Comparison of ENCODE assay signal across 8 cellular contexts in genomic region chr19:56595548-56595899, GRCh38. TPM values are rescaled to one million over a fixed set of nuclear protein-coding genes. Genes with fewer than 3 reads are reported as not detected.
DNase-seq lines count a peak whose midpoint lies in the region; ATAC-seq, FAIRE-seq and TF ChIP-seq lines count a peak whose summit lies in the region.

No MANE protein-coding gene starts in this region.

- DNase-seq in AG10803 (ENCODE audit: low read depth), result no peak
- peak; percentile 22 for DNase-seq in activated CD8-positive, alpha-beta T cell treated with anti-CD3 and anti-CD28 coated beads, Interleukin-2, amount 10 ng/mL, durations not matched to agents 7 days and 5 days
- DNase-seq in stomach, result no peak
- no peak for DNase-seq in RCC 7860 (ENCODE audit: low spot score)
- no peak for DNase-seq in NCI-H1092 treated with DMSO at 0.1 percent for 48 hours (lab: John Stamatoyannopoulos, UW)

- no peak for TF ChIP-seq POLR2A in stomach (IDR thresholded peaks at IDR 0.05)

- POLR2A ChIA-PET in activated CD8-positive, alpha-beta T cell treated with anti-CD3 and anti-CD28 coated beads, Interleukin-2, amount 10 ng/mL, durations not matched to agents 7 days and 5 days (lab: Charles Lee), result interaction anchor here (0.6 to 0.7 kb wide), 3 partner anchors 12 to 57 kb away, joined by 3 to 4 read pairs (median 3); partner anchors contain the start of gene ZNF470

- no peak for FAIRE-seq in RCC 7860 (lab: Jason Lieb, UNC)

- H3K27ac ChIP-seq in stomach, result peak overlapping the region; percentile 49 to 84 (median 73)

- H3K4me3 ChIP-seq in AG10803 (ENCODE audit: low read length), result peak overlapping the region; percentile 96
- H3K4me3 ChIP-seq in iPS-18c (ENCODE audit: insufficient read depth, low read depth, low read length), result peak overlapping the region; percentile 82
- H3K4me3 ChIP-seq in stomach, result peak overlapping the region; percentile 94 to 97 (median 97)

- peaks cover 14% of the 10 kb centered on the region for H3K4me1 Mint-ChIP-seq in activated CD8-positive, alpha-beta T cell treated with anti-CD3 and anti-CD28 coated beads, Interleukin-2, amount 10 ng/mL, durations not matched to agents 7 days and 5 days (ENCODE audit: low read depth)

- CTCF ChIA-PET in activated CD8-positive, alpha-beta T cell treated with anti-CD3 and anti-CD28 coated beads, Interleukin-2, amount 10 ng/mL, durations not matched to agents 7 days and 5 days (lab: Charles Lee), result no interaction called here

- TF ChIP-seq EP300 in stomach (IDR thresholded peaks at IDR 0.05), result no peak

- H3K4me3 Mint-ChIP-seq in activated CD8-positive, alpha-beta T cell treated with anti-CD3 and anti-CD28 coated beads, Interleukin-2, amount 10 ng/mL, durations not matched to agents 7 days and 5 days, result peak overlapping the region; percentile 86

- H3K36me3 ChIP-seq in stomach, result peaks cover under 1 to 24% (median 10%) of the 10 kb centered on the region in 4 donors

- intact Hi-C loops in stomach (cut with DNase I; ENCODE audit: low total_unique reads), result loop anchor here (10.0 kb wide), 1 partner anchor 191 kb away; the partner anchor contains the start of gene ZNF583

- ATAC-seq in HG02610 (IDR thresholded peaks at IDR 0.05; ENCODE audit: unreplicated experiment), result peak; percentile 17
- peak; percentile 51 for ATAC-seq in activated CD8-positive, alpha-beta T cell treated with anti-CD3 and anti-CD28 coated beads, Interleukin-2, amount 10 ng/mL, durations not matched to agents 7 days and 5 days
- ATAC-seq in GM19023 (IDR thresholded peaks at IDR 0.05; ENCODE audit: unreplicated experiment), result no peak

- no peaks in the 10 kb centered on the region for H3K27me3 Mint-ChIP-seq in activated CD8-positive, alpha-beta T cell treated with anti-CD3 and anti-CD28 coated beads, Interleukin-2, amount 10 ng/mL, durations not matched to agents 7 days and 5 days (ENCODE audit: low read depth)

- peak overlapping the region; percentile 91 for H3K27ac Mint-ChIP-seq in activated CD8-positive, alpha-beta T cell treated with anti-CD3 and anti-CD28 coated beads, Interleukin-2, amount 10 ng/mL, durations not matched to agents 7 days and 5 days

- peaks cover 0 to 22% (median 15%) of the 10 kb centered on the region in 4 donors for H3K4me1 ChIP-seq in stomach

- WGBS in stomach, 5 donors, result 0 to 5% (median 0%) methylated on average over 4 of the region's 4 CpGs

- peaks cover 25% of the 10 kb centered on the region for H3K9me3 Mint-ChIP-seq in activated CD8-positive, alpha-beta T cell treated with anti-CD3 and anti-CD28 coated beads, Interleukin-2, amount 10 ng/mL, durations not matched to agents 7 days and 5 days (ENCODE audit: insufficient read depth)

- H3K27me3 ChIP-seq in stomach, result no peaks in the 10 kb centered on the region

- peaks cover 5% of the 10 kb centered on the region for H3K9me3 ChIP-seq in iPS-18c (ENCODE audit: control insufficient read depth, insufficient read depth, low read length)
- peaks cover 0 to 28% (median 8%) of the 10 kb centered on the region in 4 donors for H3K9me3 ChIP-seq in stomach

- H3K36me3 Mint-ChIP-seq in activated CD8-positive, alpha-beta T cell treated with anti-CD3 and anti-CD28 coated beads, Interleukin-2, amount 10 ng/mL, durations not matched to agents 7 days and 5 days (ENCODE audit: low read depth), result peaks cover 38% of the 10 kb centered on the region

- TF ChIP-seq CTCF in AG10803 (conservative IDR thresholded peaks at IDR 0.05; ENCODE audit: low read length) (no peak), stomach (IDR thresholded peaks at IDR 0.05) (no peak)

RNA-seq across cellular contexts. Expression of gene ZNF71, which starts 0.4 kb away (rescaled TPM):
- 1 to 10 TPM; 6.5 to 7.1 TPM for total RNA-seq in activated CD8-positive, alpha-beta T cell treated with anti-CD3 and anti-CD28 coated beads, Interleukin-2, amount 10 ng/mL, durations not matched to agents 7 days and 5 days
- total RNA-seq in stomach, result 10 to 100 TPM in 2 of 5 donors, 1 to 10 TPM in 2, not detected in 1; 6.6 to 18.2 (median 11.0) TPM
- 1 to 10 TPM; 2.1 to 3.1 (median 2.8) TPM for polyA plus RNA-seq in stomach

RNA-seq across cellular contexts. Expression of gene ZNF470, which starts 28.3 kb away (rescaled TPM):
- total RNA-seq in activated CD8-positive, alpha-beta T cell treated with anti-CD3 and anti-CD28 coated beads, Interleukin-2, amount 10 ng/mL, durations not matched to agents 7 days and 5 days, result 1 to 10 TPM; 4.8 to 6.4 TPM
- 1 to 10 TPM; 1.0 to 5.4 (median 1.8) TPM for total RNA-seq in stomach
- polyA plus RNA-seq in stomach, result 1 to 10 TPM; 1.1 to 4.3 (median 1.4) TPM

RNA-seq across cellular contexts. Expression of gene SMIM17, which starts 47.4 kb away (rescaled TPM):
- under 1 TPM in 1 of 2 experiments, not detected in 1; 0.31 TPM for total RNA-seq in activated CD8-positive, alpha-beta T cell treated with anti-CD3 and anti-CD28 coated beads, Interleukin-2, amount 10 ng/mL, durations not matched to agents 7 days and 5 days
- total RNA-seq in stomach, result 1 to 10 TPM in 1 of 5 donors, not detected in 4; 1.1 TPM
- polyA plus RNA-seq in stomach, result under 1 TPM in 1 of 3 donors, not detected in 2; 0.13 TPM

RNA-seq across cellular contexts. Expression of gene ZFP28, which starts 56.8 kb away (rescaled TPM):
- total RNA-seq in activated CD8-positive, alpha-beta T cell treated with anti-CD3 and anti-CD28 coated beads, Interleukin-2, amount 10 ng/mL, durations not matched to agents 7 days and 5 days, result 1 to 10 TPM; 6.4 to 6.6 TPM
- total RNA-seq in stomach, result 10 to 100 TPM in 2 of 5 donors, 1 to 10 TPM in 3; 3.2 to 83.4 (median 9.9) TPM
- 1 to 10 TPM; 1.6 to 3.5 (median 3.1) TPM for polyA plus RNA-seq in stomach
